ENCODE assay signal across 8 cellular contexts in genomic region chr6:26033132-26033941, GRCh38. TPM values are rescaled to one million over a fixed set of nuclear protein-coding genes. Genes with fewer than 3 reads are reported as not detected.
DNase-seq lines count a peak whose midpoint lies in the region; ATAC-seq and TF ChIP-seq lines count a peak whose summit lies in the region.

No MANE protein-coding gene starts in this region.

- H3K4me1 ChIP-seq in OCI-LY7 (ENCODE audit: insufficient read depth, low read length, poor library complexity, severe bottlenecking) (peaks cover 69% of the 10 kb centered on the region), esophagus squamous epithelium (peaks cover 7 to 36% (median 10%) of the 10 kb centered on the region in 3 donors), transverse colon (peaks cover 0 to 21% (median 21%) of the 10 kb centered on the region in 4 donors)

- in situ Hi-C loops in transverse colon (cut with MboI; ENCODE audit: low pct_ligation_motif_present in 1 of 4, low pct_unique_long_range_greater_than_20kb in 1 of 4, low sequenced_read_pairs in 3 of 4), result loop anchor here in 3 of 4 donors (25.0 kb wide), 2 partner anchors 1104 to 1779 kb away; a partner anchor contains a TSS

- whole genome bisulfite sequencing in esophagus squamous epithelium, 2 donors, result 0% methylated on average over 15 to 23 of the region's 46 CpGs
- WGBS in transverse colon (ENCODE audit: low coverage in 1 of 2), 2 donors, result 0 to 1% methylated on average over 9 to 45 of the region's 46 CpGs

- peak; percentile 97 for DNase-seq in EL
- DNase-seq in HuH-7 (ENCODE audit: low spot score), result peak; percentile 89
- DNase-seq in OCI-LY7 (ENCODE audit: low spot score), result peak; percentile 98
- DNase-seq in activated T-helper 1 cell treated with Interleukin-2 at 50 U/mL for 16 hours (ENCODE audit: low read depth), result peak; percentile 31
- no peak for DNase-seq in esophagus squamous epithelium (lab: John Stamatoyannopoulos, UW)
- peak; percentile 88 for DNase-seq in myocyte (ENCODE audit: low read depth)
- peak; percentile 62 for DNase-seq in transverse colon

- H3K9me3 ChIP-seq in OCI-LY7 (ENCODE audit: low read length) (no peaks in the 10 kb centered on the region), esophagus squamous epithelium (no peaks in the 10 kb centered on the region), transverse colon (no peaks in the 10 kb centered on the region)

- no peaks in the 10 kb centered on the region for H4K20me1 ChIP-seq in OCI-LY7 (ENCODE audit: insufficient read depth, low read length)

- H3K27ac ChIP-seq in OCI-LY7 (ENCODE audit: low read depth, low read length, poor library complexity, severe bottlenecking), result peak overlapping the region; percentile 99
- H3K27ac ChIP-seq in esophagus squamous epithelium, result peak overlapping the region; percentile 88 to 94 (median 94)
- peak overlapping the region; percentile 88 to 96 (median 94) for H3K27ac ChIP-seq in transverse colon

- no peaks in the 10 kb centered on the region for H3K27me3 ChIP-seq in esophagus squamous epithelium
- H3K27me3 ChIP-seq in transverse colon, result no peaks in the 10 kb centered on the region

- H3K4me2 ChIP-seq in OCI-LY7 (ENCODE audit: low read length), result peak overlapping the region; percentile 94

- BruUV-seq in OCI-LY7 (replicated peaks; lab: Mats Ljungman, UMichigan), result TSS peak; percentile 81

- TF ChIP-seq POLR2A in esophagus squamous epithelium (IDR thresholded peaks at IDR 0.05) (peak; percentile 30 to 98 (median 70)), transverse colon (IDR thresholded peaks at IDR 0.05) (peak; percentile 98)

- H3K36me3 ChIP-seq in OCI-LY7 (ENCODE audit: insufficient read depth, low read length) (peaks cover 3% of the 10 kb centered on the region; the same call in 1 of the 2 replicates), esophagus squamous epithelium (no peaks in the 10 kb centered on the region), transverse colon (no peaks in the 10 kb centered on the region)

- H3K4me3 ChIP-seq in OCI-LY7 (ENCODE audit: low read depth, low read length, poor library complexity, severe bottlenecking) (peak overlapping the region; percentile 78), esophagus squamous epithelium (peak overlapping the region; percentile 44 to 70 (median 58)), transverse colon (peak overlapping the region; percentile 25 to 56 (median 50))

- CTCF ChIA-PET in OCI-LY7 (lab: Charles Lee; ENCODE audit: unreplicated experiment), result no interaction called here

- peak; percentile 45 for ATAC-seq in GM21717 (IDR thresholded peaks at IDR 0.05; ENCODE audit: unreplicated experiment)

- no peak for TF ChIP-seq EP300 in transverse colon (IDR thresholded peaks at IDR 0.05; ENCODE audit: low read depth)

- intact Hi-C loops in OCI-LY7 (cut with micrococcal nuclease; ENCODE audit: unreplicated experiment) (loop anchor here (1.0 to 5.0 kb wide), 6 partner anchors 10 to 1859 kb away; a partner anchor contains a TSS), esophagus squamous epithelium (cut with DNase I) (no loop called here), transverse colon (cut with DNase I; ENCODE audit: low total_unique reads) (loop anchor here (10.0 kb wide), 1 partner anchor 161 kb away; a partner anchor contains a TSS)

- POLR2A ChIA-PET in OCI-LY7 (lab: Charles Lee), result interaction anchor here (0.8 to 17.2 kb wide), 27 partner anchors 8 to 1861 kb away, joined by 3 to 793 read pairs (median 24); a partner anchor contains a TSS

- no peaks in the 10 kb centered on the region for H3K79me2 ChIP-seq in OCI-LY7 (ENCODE audit: insufficient read depth, low read depth, low read length)

- TF ChIP-seq CTCF in OCI-LY7 (conservative IDR thresholded peaks at IDR 0.05; ENCODE audit: low read length) (no peak), esophagus squamous epithelium (IDR thresholded peaks at IDR 0.05) (no peak), transverse colon (IDR thresholded peaks at IDR 0.05) (no peak)

- H2AFZ ChIP-seq in OCI-LY7 (ENCODE audit: low read length), result no peak overlapping the region; the same call in 1 of the 2 replicates

- no peaks in the 10 kb centered on the region for H3K9me2 ChIP-seq in OCI-LY7 (ENCODE audit: insufficient read depth, low read length)

RNA-seq across cellular contexts. Expression of gene HFE, which starts 53.9 kb away (rescaled TPM):
- total RNA-seq in OCI-LY7 (2014; rRNA removed; shearing (Covaris generic)), result 0.18 and 0.69 TPM in 2 replicates
- total RNA-seq in OCI-LY7 (2022) (0.57 and 0.72 TPM in 2 replicates), esophagus squamous epithelium (1 to 10 TPM; 2.9 to 7.3 (median 4.3) TPM), myocyte (3.5 and 4.4 TPM in 2 replicates), transverse colon (1 to 10 TPM; 1.6 to 7.8 (median 5.0) TPM)
- polyA plus RNA-seq in myocyte (2012), result 17.2 TPM
